Comparison of ENCODE assay signal across 1 cellular context in genomic region chr5:109560554-109560953, GRCh38.
TF ChIP-seq lines count a peak whose summit lies in the region.

No MANE protein-coding gene starts in this region.

TF ChIP-seq in H1, 55 proteins besides CTCF, POLR2A, EP300 and RAD21 (continued from another document):
- TF ChIP-seq CHD7 (IDR thresholded peaks at IDR 0.05; ENCODE audit: insufficient replicate concordance, low read length) (no peak), YY1 (IDR thresholded peaks at IDR 0.05; ENCODE audit: low read depth, low read length) (no peak), CREB1 (IDR thresholded peaks at IDR 0.05) (no peak), GABPA (IDR thresholded peaks at IDR 0.05; ENCODE audit: borderline replicate concordance, insufficient read depth, low read length) (no peak), BCL11A (IDR thresholded peaks at IDR 0.05; ENCODE audit: low read depth in 2 of 2, low read length in 2 of 2) (no peak), JUND (IDR thresholded peaks at IDR 0.05; ENCODE audit: low read length) (no peak), MAX (IDR thresholded peaks at IDR 0.05) (no peak), ZNF274 (IDR thresholded peaks at IDR 0.05; ENCODE audit: borderline replicate concordance, extremely low read depth, low read length) (no peak)
TF ChIP-seq in H1: peak in this region for 0.
